23 cellular contexts compared by ENCODE assay signal in genomic region chr22:32430352-32430751, GRCh38. TPM values are rescaled to one million over a fixed set of nuclear protein-coding genes. Genes with fewer than 3 reads are reported as not detected.
DNase-seq lines count a peak whose midpoint lies in the region; ATAC-seq, FAIRE-seq and TF ChIP-seq lines count a peak whose summit lies in the region.
"Had no signal": no experiment of that assay in that cellular context is flagged by ENCODE, and none has a peak within 500 bp of the region (broad histone marks: within the 10 kb centered on the region; RNA-seq: fewer than 3 reads in every experiment).

No MANE protein-coding gene starts in this region.

- DNase-seq in WTC11 (ENCODE audit: low spot score) (no peak), frontal cortex (ENCODE audit: low spot score in 2 of 2) (no peak), small intestine (no peak), CD1c-positive myeloid dendritic cell (ENCODE audit: extremely low spot score) (no peak)
- no peak for DNase-seq in activated naive CD8-positive, alpha-beta T cell treated with anti-CD3 and anti-CD28 coated beads, Interleukin-2, amount 50 U/mL, for 24 hours
- DNase-seq: 8988T; C1 segment of cervical spinal cord; Caco-2; CD4-positive, CD25-positive, alpha-beta regulatory T cell; CD8-positive, alpha-beta T cell; DMS153; DND-41; GDM1; GOT3; HFFc6 had no signal

- H3K36me3 Mint-ChIP-seq in WTC11, result no peaks in the 10 kb centered on the region
- H3K36me3 Mint-ChIP-seq in activated naive CD8-positive, alpha-beta T cell treated with anti-CD3 and anti-CD28 coated beads, Interleukin-2, amount 50 U/mL, for 24 hours (ENCODE audit: low read depth), result no peaks in the 10 kb centered on the region
- H3K36me3 Mint-ChIP-seq: CD4-positive, CD25-positive, alpha-beta regulatory T cell; CD8-positive, alpha-beta T cell had no signal

- no peaks in the 10 kb centered on the region for H3K4me1 Mint-ChIP-seq in WTC11
- no peaks in the 10 kb centered on the region for H3K4me1 Mint-ChIP-seq in activated naive CD8-positive, alpha-beta T cell treated with anti-CD3 and anti-CD28 coated beads, Interleukin-2, amount 50 U/mL, for 24 hours

- no peaks in the 10 kb centered on the region for H3K9me3 ChIP-seq in small intestine (ENCODE audit: control insufficient read depth, low read depth)
- H3K9me3 ChIP-seq: Caco-2, HAP-1 had no signal

- WGBS in small intestine, 3 donors, result 79 to 88% (median 87%) methylated on average over 1 of the region's 1 CpG

- H3K27me3 Mint-ChIP-seq in WTC11 (ENCODE audit: low read depth), result peaks cover 36% of the 10 kb centered on the region
- H3K27me3 Mint-ChIP-seq in activated naive CD8-positive, alpha-beta T cell treated with anti-CD3 and anti-CD28 coated beads, Interleukin-2, amount 50 U/mL, for 24 hours, result peaks cover 22% of the 10 kb centered on the region

- H3K9me3 Mint-ChIP-seq in WTC11, result peaks cover 3% of the 10 kb centered on the region; the same call in 1 of the 2 replicates
- no peaks in the 10 kb centered on the region for H3K9me3 Mint-ChIP-seq in activated naive CD8-positive, alpha-beta T cell treated with anti-CD3 and anti-CD28 coated beads, Interleukin-2, amount 50 U/mL, for 24 hours
- H3K9me3 Mint-ChIP-seq: CD8-positive, alpha-beta T cell; HFFc6 had no signal

- H3K4me3 Mint-ChIP-seq in WTC11, result no peak overlapping the region
- no peak overlapping the region for H3K4me3 Mint-ChIP-seq in activated naive CD8-positive, alpha-beta T cell treated with anti-CD3 and anti-CD28 coated beads, Interleukin-2, amount 50 U/mL, for 24 hours
- H3K4me3 Mint-ChIP-seq: CD4-positive, CD25-positive, alpha-beta regulatory T cell; CD8-positive, alpha-beta T cell; HFFc6 had no signal

- H3K4me1 ChIP-seq in small intestine (ENCODE audit: control insufficient read depth in 2 of 2, insufficient read depth in 1 of 2, low read depth in 1 of 2, low read length in 1 of 2), result no peaks in the 10 kb centered on the region
- H3K4me1 ChIP-seq: Caco-2, HAP-1 had no signal

- no peak overlapping the region for H3K27ac Mint-ChIP-seq in WTC11
- no peak overlapping the region for H3K27ac Mint-ChIP-seq in activated naive CD8-positive, alpha-beta T cell treated with anti-CD3 and anti-CD28 coated beads, Interleukin-2, amount 50 U/mL, for 24 hours
- H3K27ac Mint-ChIP-seq: CD4-positive, CD25-positive, alpha-beta regulatory T cell; CD8-positive, alpha-beta T cell; HFFc6 had no signal

- no peaks in the 10 kb centered on the region for H3K36me3 ChIP-seq in small intestine (ENCODE audit: control insufficient read depth in 2 of 2, insufficient read depth in 2 of 2, low read length in 2 of 2)
- H3K36me3 ChIP-seq: HAP-1 had no signal

- FAIRE-seq in G401.6 (lab: Jason Lieb, UNC) (peak; percentile 90), frontal cortex (lab: Jason Lieb, UNC) (peak; percentile 96), small intestine (lab: Jason Lieb, UNC) (peak; percentile 79)
- FAIRE-seq: GM12878, GM18507, H54 had no signal

- H3K27me3 ChIP-seq in small intestine (ENCODE audit: control insufficient read depth in 2 of 2, insufficient read depth in 2 of 2, low read length in 2 of 2), result no peaks in the 10 kb centered on the region

- TF ChIP-seq CTCF in WTC11 (IDR thresholded peaks at IDR 0.05), result no peak

- POLR2A ChIA-PET in WTC11 (lab: Charles Lee), result no interaction called here

- H3K27ac ChIP-seq in small intestine (ENCODE audit: low read depth in 1 of 2, low read length in 1 of 2), result no peak overlapping the region

- CTCF ChIA-PET in WTC11 (lab: Charles Lee), result no interaction called here

- no peak overlapping the region for H3K4me3 ChIP-seq in small intestine (ENCODE audit: low read depth in 1 of 2, low read length in 2 of 2)
- H3K4me3 ChIP-seq: GM12878, HAP-1 had no signal

- ATAC-seq in WTC11 (no peak), HG03159 (IDR thresholded peaks at IDR 0.05; ENCODE audit: unreplicated experiment) (no peak)
- ATAC-seq in activated naive CD8-positive, alpha-beta T cell treated with anti-CD3 and anti-CD28 coated beads, Interleukin-2, amount 50 U/mL, for 24 hours, result no peak
- ATAC-seq: CD8-positive, alpha-beta T cell; GM12878 had no signal

TF ChIP-seq in WTC11, 78 proteins besides CTCF, POLR2A, EP300 and RAD21:
- TF ChIP-seq FOXP4 (CRISPR knock-in tag; IDR thresholded peaks at IDR 0.05) (no peak), HMGA2 (CRISPR knock-in tag; IDR thresholded peaks at IDR 0.05) (peak; percentile 95; the same call in 1 of the 2 replicates), ZNF512 (CRISPR knock-in tag; IDR thresholded peaks at IDR 0.05; ENCODE audit: borderline replicate concordance) (no peak), GABPB1 (CRISPR knock-in tag; IDR thresholded peaks at IDR 0.05) (no peak), JAZF1 (CRISPR knock-in tag; IDR thresholded peaks at IDR 0.05) (no peak)

RNA-seq across cellular contexts. Expression of gene RTCB, which starts 18.3 kb away (rescaled TPM):
- total RNA-seq in WTC11 (2021), result 99.9 to 106 TPM (median 100 TPM) in 3 replicates
- total RNA-seq in frontal cortex, result 73.0 TPM
- 100 to 1,000 TPM; 104 to 206 (median 141) TPM for polyA plus RNA-seq in small intestine

RNA-seq across cellular contexts. Expression of gene BPIFC, which starts 33.9 kb away (rescaled TPM):
- total RNA-seq in WTC11 (2021) (not detected in 3 replicates), frontal cortex (not detected)
- not detected for polyA plus RNA-seq in small intestine
- total RNA-seq: A673; Caco-2; CD4-positive, CD25-positive, alpha-beta regulatory T cell; CD8-positive, alpha-beta T cell; GM12878; HFFc6 had no signal
- polyA plus RNA-seq: BJ; CD4-positive, CD25-positive, alpha-beta regulatory T cell had no signal

RNA-seq across cellular contexts. Expression of gene FBXO7, which starts 44.3 kb away (rescaled TPM):
- total RNA-seq in WTC11 (2021) (59.4 to 64.0 TPM (median 60.7 TPM) in 3 replicates), frontal cortex (47.3 TPM)
- polyA plus RNA-seq in small intestine, result 100 to 1,000 TPM in 1 of 3 donors, 10 to 100 TPM in 2; 61.6 to 100 (median 79.4) TPM
